ENCODE assay signal across 10 cellular contexts in the genomic region with DNA sequence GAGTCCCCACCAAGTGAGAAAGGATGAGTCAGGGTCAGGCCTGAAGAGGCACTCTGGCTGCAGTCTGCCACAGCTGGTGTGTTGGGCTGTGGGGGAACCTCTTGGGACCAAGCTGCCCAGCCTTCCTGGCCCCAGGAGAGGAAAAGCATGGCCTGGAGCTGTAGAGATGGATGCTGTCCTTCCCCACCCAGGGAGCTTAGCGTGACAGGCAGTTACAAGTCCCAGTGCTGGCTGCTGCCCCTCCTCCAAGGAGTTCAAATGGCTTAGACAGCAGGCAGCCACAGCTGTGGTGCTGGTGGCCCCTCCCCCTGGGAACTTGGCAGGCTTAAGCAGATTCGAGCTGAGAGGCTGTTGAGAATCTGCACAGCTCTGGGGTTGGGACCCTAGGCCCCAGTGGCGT.
A peak's percentile ranks its signal among the peaks of the same experiment; 100 is the strongest.
DNase-seq lines count a peak whose midpoint lies in the region; FAIRE-seq and TF ChIP-seq lines count a peak whose summit lies in the region.
"Had no signal": no experiment of that assay in that cellular context is flagged by ENCODE, and none has a peak within 500 bp of the region (broad histone marks: within the 10 kb centered on the region; RNA-seq: fewer than 3 reads in every experiment).

No MANE protein-coding gene starts in this region.

- H3K4me1 Mint-ChIP-seq in endodermal cell = peaks cover 28% of the 10 kb centered on the region

- peak overlapping the region; percentile 56 for H2AFZ ChIP-seq in neuronal stem cell (ENCODE audit: low read length)

- H3K18ac ChIP-seq in neuronal stem cell (ENCODE audit: low read length) = no peak overlapping the region

- H3K23ac ChIP-seq in neuronal stem cell (ENCODE audit: low read depth, low read length, poor library complexity) = no peak overlapping the region

- peaks cover 2% of the 10 kb centered on the region for H3K36me3 Mint-ChIP-seq in endodermal cell (ENCODE audit: low read depth)

- peak overlapping the region; percentile 26 for H2BK5ac ChIP-seq in neuronal stem cell (ENCODE audit: low read length)

- WGBS in endodermal cell (ENCODE audit: insufficient coverage in 1 of 2, insufficient read length in 1 of 2), 2 experiments = 40 to 62% methylated on average over 2 to 3 of the region's 3 CpGs
- WGBS in neuronal stem cell (ENCODE audit: extremely low coverage in 2 of 2, insufficient read length in 2 of 2, insufficient replicate concordance in 1 of 2), 2 donors = no CpG with 5 or more reads among the region's 3 CpGs

- peak overlapping the region; percentile 66 for H2AK5ac ChIP-seq in neuronal stem cell (ENCODE audit: low read depth, low read length)

- H3K27ac ChIP-seq in endodermal cell (ENCODE audit: low read depth, low read length) (no peak overlapping the region), neuronal stem cell (replicated peaks; ENCODE audit: low read length) (no peak overlapping the region)

- no peak overlapping the region for H3K4ac ChIP-seq in neuronal stem cell (ENCODE audit: low read length)

- peak; percentile 31 for DNase-seq in GM04503 (ENCODE audit: low read depth)
- peak; percentile 94 for DNase-seq in NCI-H2171 treated with DMSO at 0.1 percent for 48 hours (lab: John Stamatoyannopoulos, UW)
- DNase-seq in endodermal cell = peak; percentile 84
- DNase-seq in neuronal stem cell (ENCODE audit: low spot score) = no peak
- DNase-seq in NCI-H526 (lab: John Stamatoyannopoulos, UW) = no peak
- no peak for DNase-seq in foreskin melanocyte
- no peak for DNase-seq in CD1c-positive myeloid dendritic cell (ENCODE audit: extremely low spot score)
- no peak for DNase-seq in H54 (ENCODE audit: insufficient read length, low spot score)
- DNase-seq: trophoblast cell had no signal

- H3K4me3 ChIP-seq in endodermal cell (ENCODE audit: low read length) (no peak overlapping the region), neuronal stem cell (ENCODE audit: low read length in 2 of 2) (no peak overlapping the region)

- no peak for TF ChIP-seq CTCF in endodermal cell (conservative IDR thresholded peaks at IDR 0.05)

- no peak for TF ChIP-seq POLR2A in H54 (IDR thresholded peaks at IDR 0.05; ENCODE audit: low read depth, low read length)

- no peak overlapping the region for H4K91ac ChIP-seq in neuronal stem cell (ENCODE audit: low read depth, low read length, poor library complexity)

- no peak overlapping the region for H3K9ac ChIP-seq in endodermal cell (ENCODE audit: extremely low read depth, low read length, poor library complexity, severe bottlenecking)
- H3K9ac ChIP-seq in neuronal stem cell (ENCODE audit: low read depth, low read length, poor library complexity) = no peak overlapping the region

- H3K79me1 ChIP-seq in neuronal stem cell (ENCODE audit: low read depth, low read length) = no peaks in the 10 kb centered on the region

- H4K8ac ChIP-seq in neuronal stem cell (ENCODE audit: low read depth, low read length) = no peak overlapping the region

- H3K36me3 ChIP-seq in endodermal cell (ENCODE audit: control insufficient read depth, insufficient read depth, low read length) = no peaks in the 10 kb centered on the region
- no peaks in the 10 kb centered on the region for H3K36me3 ChIP-seq in neuronal stem cell (replicated peaks in 1 of 2; ENCODE audit: control insufficient read depth in 2 of 2, insufficient read depth in 2 of 2, low read length in 2 of 2)

- no peak overlapping the region for H2BK12ac ChIP-seq in neuronal stem cell (ENCODE audit: low read length)

- no peak overlapping the region for H3K14ac ChIP-seq in neuronal stem cell (ENCODE audit: low read length)

- no peak overlapping the region for H2BK120ac ChIP-seq in neuronal stem cell (ENCODE audit: low read depth, low read length)

- no peak overlapping the region for H3K27ac Mint-ChIP-seq in endodermal cell

- no peak overlapping the region for H3K4me3 Mint-ChIP-seq in endodermal cell

- no peaks in the 10 kb centered on the region for H3K27me3 Mint-ChIP-seq in endodermal cell (ENCODE audit: insufficient read depth)

- FAIRE-seq in H54 (lab: Jason Lieb, UNC) = no peak
- FAIRE-seq: islet of Langerhans had no signal

- no peaks in the 10 kb centered on the region for H3K27me3 ChIP-seq in endodermal cell (ENCODE audit: control insufficient read depth, insufficient read depth, low read length, poor library complexity, severe bottlenecking)
- H3K27me3 ChIP-seq in neuronal stem cell (ENCODE audit: control insufficient read depth in 3 of 3, insufficient read depth in 3 of 3, low read depth in 1 of 3, low read length in 3 of 3) = no peaks in the 10 kb centered on the region

- H3K4me2 ChIP-seq in neuronal stem cell (ENCODE audit: insufficient read depth, low read length, poor library complexity, severe bottlenecking) = no peak overlapping the region

- peaks cover 23% of the 10 kb centered on the region for H3K9me3 Mint-ChIP-seq in endodermal cell

- H3K4me1 ChIP-seq in endodermal cell (ENCODE audit: control insufficient read depth, insufficient read depth, low read length) = peaks cover 5% of the 10 kb centered on the region
- peaks cover 12 to 15% of the 10 kb centered on the region in 2 donors for H3K4me1 ChIP-seq in neuronal stem cell (ENCODE audit: control insufficient read depth in 2 of 2, insufficient read depth in 1 of 2, low read depth in 1 of 2, low read length in 2 of 2)

- H2BK15ac ChIP-seq in neuronal stem cell (ENCODE audit: low read length) = no peak overlapping the region

- H3K9me3 ChIP-seq in endodermal cell (ENCODE audit: control insufficient read depth, low read length) (no peaks in the 10 kb centered on the region), neuronal stem cell (replicated peaks in 1 of 2; ENCODE audit: control insufficient read depth in 2 of 2, insufficient read depth in 1 of 2, low read depth in 1 of 2, low read length in 2 of 2) (no peaks in the 10 kb centered on the region)

Comparison
In these comparisons a context has a peak if more than half of its experiments do, and no peak if none do; other contexts are left out.
1. DNase-seq: peak in GM04503 (single experiment), NCI-H2171 treated with DMSO at 0.1 percent for 48 hours (single experiment) and endodermal cell (single experiment); none in neuronal stem cell (single experiment), NCI-H526 (0 of 2), foreskin melanocyte (single experiment), CD1c-positive myeloid dendritic cell (single experiment) and H54 (single experiment).